Comparison of ENCODE assay signal across 12 cellular contexts in genomic region chr3:50258979-50259378, GRCh38. TPM values are rescaled to one million over a fixed set of nuclear protein-coding genes. Genes with fewer than 3 reads are reported as not detected.
DNase-seq lines count a peak whose midpoint lies in the region; ATAC-seq and TF ChIP-seq lines count a peak whose summit lies in the region.
"Had no signal": no experiment of that assay in that cellular context is flagged by ENCODE, and none has a peak within 500 bp of the region (broad histone marks: within the 10 kb centered on the region; RNA-seq: fewer than 3 reads in every experiment).

No MANE protein-coding gene starts in this region.

- TF ChIP-seq EP300 in transverse colon (IDR thresholded peaks at IDR 0.05; ENCODE audit: low read depth) = no peak

- ATAC-seq in heart left ventricle (no peak), Right ventricle myocardium inferior (no peak), HG03280 (IDR thresholded peaks at IDR 0.05; ENCODE audit: unreplicated experiment) (no peak), HG02759 (IDR thresholded peaks at IDR 0.05; ENCODE audit: unreplicated experiment) (no peak)

- H3K9me3 ChIP-seq in heart left ventricle (peaks cover 0 to 6% (median 0%) of the 10 kb centered on the region in 12 donors), neutrophil (peaks cover 10% of the 10 kb centered on the region), transverse colon (no peaks in the 10 kb centered on the region), MG63 (no peaks in the 10 kb centered on the region)

- no peak for TF ChIP-seq POLR2A in heart left ventricle (IDR thresholded peaks at IDR 0.05)
- no peak for TF ChIP-seq POLR2A in transverse colon (IDR thresholded peaks at IDR 0.05)

- no peak overlapping the region for H3K4me3 ChIP-seq in heart left ventricle
- no peak overlapping the region for H3K4me3 ChIP-seq in neutrophil (ENCODE audit: low read depth in 1 of 2, low read length in 1 of 2)
- no peak overlapping the region for H3K4me3 ChIP-seq in transverse colon
- no peak overlapping the region for H3K4me3 ChIP-seq in MG63

- peak in 1 of 5 donors; percentile 33 for DNase-seq in heart left ventricle
- DNase-seq in Right ventricle myocardium inferior (ENCODE audit: missing footprints) = no peak
- no peak for DNase-seq in transverse colon
- DNase-seq in MG63 = no peak
- DNase-seq: activated CD4-positive, CD25-positive, alpha-beta regulatory T cell; activated naive CD4-positive, alpha-beta T cell treated with Interleukin-2 at 50 U/mL for 16 hours; effector memory CD4-positive, alpha-beta T cell; KG1 had no signal

- H3K4me1 ChIP-seq in heart left ventricle (peaks cover 0 to 65% (median 48%) of the 10 kb centered on the region in 12 donors), neutrophil (ENCODE audit: control insufficient read depth in 1 of 2, insufficient read depth in 1 of 2, low read depth in 1 of 2, low read length in 1 of 2) (peaks cover 33 to 36% of the 10 kb centered on the region in 2 experiments), transverse colon (peaks cover 5 to 36% (median 17%) of the 10 kb centered on the region in 4 donors)

- TF ChIP-seq CTCF in heart left ventricle (IDR thresholded peaks at IDR 0.05) = no peak
- no peak for TF ChIP-seq CTCF in neutrophil (IDR thresholded peaks at IDR 0.05)
- TF ChIP-seq CTCF in transverse colon (IDR thresholded peaks at IDR 0.05) = peak in 1 of 5 experiments; percentile 11

- H3K36me3 ChIP-seq in heart left ventricle (peaks cover 0 to 57% (median 42%) of the 10 kb centered on the region in 9 donors), neutrophil (peaks cover 78% of the 10 kb centered on the region), transverse colon (peaks cover 0 to 12% (median 3%) of the 10 kb centered on the region in 4 donors), MG63 (peaks cover 8% of the 10 kb centered on the region)

- in situ Hi-C loops in transverse colon (cut with MboI; ENCODE audit: low pct_ligation_motif_present in 1 of 4, low pct_unique_long_range_greater_than_20kb in 1 of 4, low sequenced_read_pairs in 3 of 4) = no loop called here

- WGBS in heart left ventricle, 4 donors = 76 to 85% (median 80%) methylated on average over 16 of the region's 16 CpGs
- 78 to 85% methylated on average over 12 to 16 of the region's 16 CpGs for WGBS in transverse colon (ENCODE audit: low coverage in 1 of 2), 2 donors

- H3K27me3 ChIP-seq in heart left ventricle = no peaks in the 10 kb centered on the region
- no peaks in the 10 kb centered on the region for H3K27me3 ChIP-seq in neutrophil
- no peaks in the 10 kb centered on the region for H3K27me3 ChIP-seq in transverse colon
- H3K27me3 ChIP-seq in MG63 = no peaks in the 10 kb centered on the region

- intact Hi-C loops in heart left ventricle (cut with DNase I) = loop anchor here in 1 of 10 donors (10.0 kb wide), 1 partner anchor 66 kb away; the partner anchor contains the start of genes HYAL2 and TUSC2
- intact Hi-C loops in Right ventricle myocardium inferior (cut with DNase I) = no loop called here
- intact Hi-C loops in transverse colon (cut with DNase I; ENCODE audit: low total_unique reads) = no loop called here

- H3K27ac ChIP-seq in heart left ventricle (peak overlapping the region; percentile 88 to 100 (median 100)), cingulate gyrus (ENCODE audit: low read depth, low read length) (peak overlapping the region; percentile 100), neutrophil (peak overlapping the region; percentile 100), transverse colon (peak overlapping the region; percentile 94 to 97 (median 96))

RNA-seq across cellular contexts. Expression of gene SEMA3B, which starts 10.0 kb away (rescaled TPM):
- total RNA-seq in heart left ventricle (10 to 100 TPM; 12.9 to 60.1 (median 17.8) TPM), Right ventricle myocardium inferior (19.8 TPM), transverse colon (100 to 1,000 TPM in 2 of 4 donors, 10 to 100 TPM in 2; 59.5 to 423 (median 122) TPM)
- polyA plus RNA-seq in heart left ventricle = 10 to 100 TPM; 21.1 to 37.5 TPM
- 9.7 and 13.4 TPM in 2 replicates for total RNA-seq in MG63 (2014; rRNA removed; shearing (Covaris generic); ENCODE audit: low replicate concordance)

RNA-seq across cellular contexts. Expression of gene LSMEM2, which starts 19.9 kb away (rescaled TPM):
- total RNA-seq in heart left ventricle (10 to 100 TPM in 8 of 9 donors, 1 to 10 TPM in 1; 8.8 to 68.3 (median 31.5) TPM), Right ventricle myocardium inferior (29.8 TPM), transverse colon (not detected)
- polyA plus RNA-seq in heart left ventricle = 10 to 100 TPM in 1 of 2 donors, 1 to 10 TPM in 1; 1.3 to 29.7 TPM
- not detected in 2 replicates for total RNA-seq in MG63 (2014; rRNA removed; shearing (Covaris generic); ENCODE audit: low replicate concordance)

RNA-seq across cellular contexts. Expression of gene GNAI2, which starts 23.0 kb away (rescaled TPM):
- total RNA-seq in heart left ventricle = 100 to 1,000 TPM; 106 to 365 (median 140) TPM
- 100 to 1,000 TPM in 1 of 2 donors, 10 to 100 TPM in 1; 93.2 to 180 TPM for polyA plus RNA-seq in heart left ventricle
- total RNA-seq in Right ventricle myocardium inferior = 153 TPM
- total RNA-seq in transverse colon = 100 to 1,000 TPM in 1 of 4 donors, 10 to 100 TPM in 3; 69.6 to 322 (median 74.8) TPM
- total RNA-seq in MG63 (2014; rRNA removed; shearing (Covaris generic); ENCODE audit: low replicate concordance) = 73.9 and 114 TPM in 2 replicates

RNA-seq across cellular contexts. Expression of gene IFRD2, which starts 33.2 kb away (rescaled TPM):
- total RNA-seq in heart left ventricle (10 to 100 TPM; 47.5 to 94.9 (median 61.4) TPM), Right ventricle myocardium inferior (69.4 TPM), transverse colon (100 to 1,000 TPM in 1 of 4 donors, 10 to 100 TPM in 3; 44.9 to 183 (median 59.5) TPM)
- 100 to 1,000 TPM in 1 of 2 donors, 10 to 100 TPM in 1; 80.5 to 106 TPM for polyA plus RNA-seq in heart left ventricle
- total RNA-seq in MG63 (2014; rRNA removed; shearing (Covaris generic); ENCODE audit: low replicate concordance) = 87.8 and 101 TPM in 2 replicates

RNA-seq across cellular contexts. Expression of gene HYAL3, which starts 40.2 kb away (rescaled TPM):
- total RNA-seq in heart left ventricle = 1 to 10 TPM; 1.0 to 3.2 (median 1.6) TPM
- polyA plus RNA-seq in heart left ventricle = 1 to 10 TPM; 2.1 to 3.1 TPM
- total RNA-seq in Right ventricle myocardium inferior = 1.4 TPM
- total RNA-seq in transverse colon = 10 to 100 TPM in 1 of 4 donors, 1 to 10 TPM in 2, under 1 TPM in 1; 0.79 to 11.2 (median 3.8) TPM
- 3.0 and 8.0 TPM in 2 replicates for total RNA-seq in MG63 (2014; rRNA removed; shearing (Covaris generic); ENCODE audit: low replicate concordance)
